In genomic region chr6:21987501-21987957, GRCh38 we compare ENCODE assay signal across 8 cellular contexts.
DNase-seq lines count a peak whose midpoint lies in the region; ATAC-seq, FAIRE-seq and TF ChIP-seq lines count a peak whose summit lies in the region.

No MANE protein-coding gene starts in this region.

- H3K4me2 ChIP-seq in endothelial cell of umbilical vein (ENCODE audit: insufficient read depth, low read length), result peak overlapping the region; percentile 75

- DNase-seq in stimulated activated CD4-positive, alpha-beta T cell treated with anti-CD3 and anti-CD28 coated beads, Interleukin-15, amount 100 ng/mL, for 24 hours, result peak; percentile 18
- DNase-seq in stimulated activated CD4-positive, alpha-beta T cell treated with anti-CD3 and anti-CD28 coated beads, Interleukin-2, amount 100 ng/mL, for 48 hours, result no peak
- DNase-seq in RPMI8226 (peak; percentile 25), endothelial cell of umbilical vein (ENCODE audit: low read depth, low spot score) (peak; percentile 96), aorta (peak; percentile 82 to 84), GM19240 (ENCODE audit: insufficient read length, low spot score) (no peak)

- TF ChIP-seq POLR2A in endothelial cell of umbilical vein (IDR thresholded peaks at IDR 0.05; ENCODE audit: low read depth, low read length), result peak; percentile 21

- no peak for TF ChIP-seq CTCF in endothelial cell of umbilical vein (IDR thresholded peaks at IDR 0.05; ENCODE audit: extremely low read depth in 1 of 2, insufficient read depth in 1 of 2, low read depth in 1 of 2, low read length in 2 of 2)

- POLR2A ChIA-PET in endothelial cell of umbilical vein (lab: Charles Lee), result interaction anchor here (0.7 to 1.1 kb wide), 3 partner anchors 61 to 393 kb away, joined by 3 read pairs; no protein-coding TSS in a partner anchor

- peak overlapping the region; percentile 88 for H3K27ac ChIP-seq in endothelial cell of umbilical vein (ENCODE audit: insufficient read depth, low read depth, low read length)
- H3K27ac ChIP-seq in mucosa of rectum (ENCODE audit: low read depth in 2 of 2, low read length in 2 of 2), result peak overlapping the region; percentile 48 to 66
- no peak overlapping the region for H3K27ac ChIP-seq in aorta (ENCODE audit: low read depth in 1 of 2, low read length in 2 of 2)

- peaks cover 33% of the 10 kb centered on the region for H3K4me1 ChIP-seq in endothelial cell of umbilical vein (ENCODE audit: control insufficient read depth, extremely low read depth, insufficient read depth, low read length)
- peaks cover 0 to 9% of the 10 kb centered on the region in 2 donors for H3K4me1 ChIP-seq in mucosa of rectum (ENCODE audit: control insufficient read depth in 2 of 2, insufficient read depth in 2 of 2, low read length in 2 of 2)
- H3K4me1 ChIP-seq in aorta (ENCODE audit: control insufficient read depth in 1 of 2, insufficient read depth in 2 of 2, low read length in 2 of 2), result peaks cover 4 to 7% of the 10 kb centered on the region in 2 donors

- 0 to 2% methylated on average over 9 of the region's 9 CpGs for WGBS in aorta, 2 donors

- no peaks in the 10 kb centered on the region for H3K79me2 ChIP-seq in endothelial cell of umbilical vein (ENCODE audit: control insufficient read depth, insufficient read depth, low read length)

- dilution Hi-C loops in endothelial cell of umbilical vein (cut with MboI; ENCODE audit: extremely low pct_ligation_motif_present, low sequenced_read_pairs), result no loop called here

- H3K9ac ChIP-seq in endothelial cell of umbilical vein (replicated peaks; ENCODE audit: extremely low read depth, insufficient read depth, low read length), result peak overlapping the region; percentile 68
- H3K9ac ChIP-seq in mucosa of rectum (ENCODE audit: low read depth in 1 of 2, low read length in 2 of 2), result peak overlapping the region in 1 of 2 donors; percentile 50

- H3K27me3 ChIP-seq in endothelial cell of umbilical vein (ENCODE audit: control insufficient read depth in 2 of 2, insufficient read depth in 2 of 2, low read length in 2 of 2), result no peaks in the 10 kb centered on the region
- no peaks in the 10 kb centered on the region for H3K27me3 ChIP-seq in mucosa of rectum (ENCODE audit: control insufficient read depth in 2 of 2, insufficient read depth in 2 of 2, low read length in 2 of 2)
- H3K27me3 ChIP-seq in aorta (ENCODE audit: control insufficient read depth in 1 of 2, insufficient read depth in 2 of 2, low read length in 1 of 2), result no peaks in the 10 kb centered on the region

- no peak overlapping the region for H2AFZ ChIP-seq in endothelial cell of umbilical vein (ENCODE audit: low read depth, low read length)

- peak; percentile 89 for ATAC-seq in HG03064 (IDR thresholded peaks at IDR 0.05; ENCODE audit: low read depth, unreplicated experiment)
- peak; percentile 93 for ATAC-seq in aorta (ENCODE audit: low FRiP score)

- no peaks in the 10 kb centered on the region for H3K9me1 ChIP-seq in endothelial cell of umbilical vein (replicated peaks; ENCODE audit: control insufficient read depth, extremely low read depth, insufficient read depth, low read length)

- H3K36me3 ChIP-seq in endothelial cell of umbilical vein (ENCODE audit: control insufficient read depth in 2 of 2, extremely low read depth in 1 of 2, insufficient read depth in 2 of 2, low read length in 2 of 2) (peaks cover 0 to 3% of the 10 kb centered on the region in 2 experiments), mucosa of rectum (ENCODE audit: control insufficient read depth in 2 of 2, insufficient read depth in 2 of 2, low read length in 2 of 2) (no peaks in the 10 kb centered on the region), aorta (ENCODE audit: control insufficient read depth in 1 of 2, insufficient read depth in 2 of 2, low read length in 1 of 2) (no peaks in the 10 kb centered on the region)

- H3K9me3 ChIP-seq in endothelial cell of umbilical vein (replicated peaks; ENCODE audit: control insufficient read depth, insufficient read depth, low read length) (no peaks in the 10 kb centered on the region), mucosa of rectum (ENCODE audit: control insufficient read depth in 2 of 2, low read length in 2 of 2) (no peaks in the 10 kb centered on the region), aorta (ENCODE audit: control insufficient read depth, low read length) (no peaks in the 10 kb centered on the region)

- BruUV-seq in endothelial cell of umbilical vein (replicated peaks; lab: Mats Ljungman, UMichigan), result no TSS peak

- H3K4me3 ChIP-seq in endothelial cell of umbilical vein (replicated peaks in 1 of 3; ENCODE audit: insufficient read depth in 1 of 3, low read depth in 1 of 3, low read length in 3 of 3), result peak overlapping the region in 1 of 3 experiments; percentile 26
- peak overlapping the region; percentile 57 to 65 for H3K4me3 ChIP-seq in mucosa of rectum (ENCODE audit: low read length in 2 of 2)
- no peak overlapping the region for H3K4me3 ChIP-seq in aorta (ENCODE audit: low read length in 2 of 2)

- peak; percentile 95 for FAIRE-seq in endothelial cell of umbilical vein (lab: Jason Lieb, UNC)

- CTCF ChIA-PET in endothelial cell of umbilical vein (lab: Charles Lee), result interaction anchor here (0.6 to 1.4 kb wide), 4 partner anchors 10 to 394 kb away, joined by 3 read pairs; partner anchors contain the start of gene SOX4

- intact Hi-C loops in endothelial cell of umbilical vein (cut with micrococcal nuclease), result loop anchor here (1.0 to 10.0 kb wide), 8 partner anchors 11 to 457 kb away; partner anchors contain the start of gene SOX4
- intact Hi-C loops in aorta (cut with DNase I), result no loop called here

- H4K20me1 ChIP-seq in endothelial cell of umbilical vein (replicated peaks; ENCODE audit: control insufficient read depth, extremely low read depth, insufficient read depth, low read length), result no peaks in the 10 kb centered on the region

TF ChIP-seq in endothelial cell of umbilical vein, 7 proteins besides CTCF, POLR2A, EP300 and RAD21:
- TF ChIP-seq JUN (IDR thresholded peaks at IDR 0.05; ENCODE audit: borderline replicate concordance, insufficient read depth, insufficient read length, low read depth), result peak; percentile 52
- peak; percentile 12 for TF ChIP-seq GATA2 (IDR thresholded peaks at IDR 0.05; ENCODE audit: insufficient read depth, insufficient read length, low read depth, low read length)
- TF ChIP-seq MAX (IDR thresholded peaks at IDR 0.05; ENCODE audit: insufficient read depth, insufficient read length), result no peak
- TF ChIP-seq EZH2 (IDR thresholded peaks at IDR 0.05; ENCODE audit: borderline replicate concordance, low read depth, low read length, severe bottlenecking), result no peak
- TF ChIP-seq FOS (IDR thresholded peaks at IDR 0.05; ENCODE audit: borderline replicate concordance, insufficient read depth, low read length), result peak; percentile 37
- TF ChIP-seq POLR2AphosphoS5 (IDR thresholded peaks at IDR 0.05; ENCODE audit: insufficient read depth, low read depth, low read length), result peak; percentile 61
- no peak for TF ChIP-seq MYC (IDR thresholded peaks at IDR 0.05; ENCODE audit: low read depth, low read length)

Comparison
In these comparisons a context has a peak if more than half of its experiments do, and no peak if none do; other contexts are left out.
1. DNase-seq: peak in stimulated activated CD4-positive, alpha-beta T cell treated with anti-CD3 and anti-CD28 coated beads, Interleukin-15, amount 100 ng/mL, for 24 hours (single experiment), RPMI8226 (single experiment), endothelial cell of umbilical vein (single experiment) and aorta (2 of 2); none in stimulated activated CD4-positive, alpha-beta T cell treated with anti-CD3 and anti-CD28 coated beads, Interleukin-2, amount 100 ng/mL, for 48 hours (0 of 2) and GM19240 (single experiment).
2. H3K27ac ChIP-seq: peak in endothelial cell of umbilical vein (single experiment) and mucosa of rectum (2 of 2); none in aorta (0 of 2).
3. H3K4me3 ChIP-seq: peak in mucosa of rectum (2 of 2); none in aorta (0 of 2).